ENCODE assay signal across 31 cellular contexts in genomic region chr20:25600632-25601031, GRCh38. TPM values are rescaled to one million over a fixed set of nuclear protein-coding genes. Genes with fewer than 3 reads are reported as not detected.
A peak's percentile ranks its signal among the peaks of the same experiment; 100 is the strongest.
DNase-seq lines count a peak whose midpoint lies in the region; ATAC-seq and TF ChIP-seq lines count a peak whose summit lies in the region.
"Had no signal": no experiment of that assay in that cellular context is flagged by ENCODE, and none has a peak within 500 bp of the region (broad histone marks: within the 10 kb centered on the region; RNA-seq: fewer than 3 reads in every experiment).

No MANE protein-coding gene starts in this region.

- peak overlapping the region; percentile 63 for H2AK9ac ChIP-seq in IMR-90 (replicated peaks; ENCODE audit: low read depth, low read length, poor library complexity)

- DNase-seq in IMR-90 (no peak), amniotic epithelial cell (ENCODE audit: low read depth) (peak; percentile 63), iris pigment epithelial cell (ENCODE audit: low read depth) (peak; percentile 40), spleen (peak; percentile 59), ecto neural progenitor cell (ENCODE audit: low spot score) (no peak)
- no peak for DNase-seq in activated CD4-positive, CD25-positive, alpha-beta regulatory T cell treated with anti-CD3 and anti-CD28 coated beads, Interleukin-2, amount 50 U/mL, for 72 hours
- DNase-seq: activated CD4-positive, alpha-beta T cell treated with anti-CD3 and anti-CD28 coated beads, Interleukin-2, amount 10 ng/mL, durations not matched to agents 24 days and 14 days; activated effector memory CD4-positive, alpha-beta T cell treated with anti-CD3 and anti-CD28 coated beads, Interleukin-2, amount 50 U/mL, for 16 hours; anterior cingulate cortex; C1 segment of cervical spinal cord; colonic mucosa; COR-L47; effector memory CD4-positive, alpha-beta T cell; head of caudate nucleus; kidney; midbrain; naive thymus-derived CD8-positive, alpha-beta T cell; NCI-H1092 treated with DMSO at 0.1 percent for 48 hours; NCI-H1930; NCI-H510A treated with DMSO at 0.1 percent for 48 hours; PC-9; SHP77 treated with DMSO at 0.1 percent for 48 hours; stimulated activated CD4-positive, alpha-beta T cell treated with anti-CD3 and anti-CD28 coated beads, Interleukin-15, amount 100 ng/mL, for 24 hours; T-helper 9 cell; trophoblast cell; WERI-Rb-1 had no signal

- no peak overlapping the region for H3K27ac Mint-ChIP-seq in activated T-helper 17 cell treated with anti-CD3 and anti-CD28 coated beads, Interleukin-2, amount 50 U/mL, for 72 hours
- H3K27ac Mint-ChIP-seq: activated CD4-positive, alpha-beta T cell treated with anti-CD3 and anti-CD28 coated beads, Interleukin-2, amount 10 ng/mL, durations not matched to agents 24 days and 14 days; activated naive CD8-positive, alpha-beta T cell; naive thymus-derived CD8-positive, alpha-beta T cell; stimulated activated effector memory CD8-positive, alpha-beta T cell treated with anti-CD3 and anti-CD28 coated beads, Interleukin-12 subunit alpha, Interleukin-12 subunit beta, amount 100 ng/mL, for 72 hours had no signal

- H4K8ac ChIP-seq in IMR-90 (ENCODE audit: low read depth in 2 of 2, low read length in 2 of 2), result no peak overlapping the region

- intact Hi-C loops in IMR-90 (cut with micrococcal nuclease) (no loop called here), spleen (cut with DNase I; ENCODE audit: low total_unique reads) (no loop called here)

- no peak overlapping the region for H2BK15ac ChIP-seq in IMR-90 (ENCODE audit: low read depth, low read length)

- H3K4ac ChIP-seq in IMR-90 (ENCODE audit: low read depth, low read length), result no peak overlapping the region

- no peak overlapping the region for H3K4me2 ChIP-seq in IMR-90 (ENCODE audit: low read depth, low read length)
- H3K4me2 ChIP-seq: PC-9 had no signal

- H4K91ac ChIP-seq in IMR-90 (ENCODE audit: insufficient read depth, low read depth, low read length), result no peak overlapping the region

- H3K56ac ChIP-seq in IMR-90 (ENCODE audit: extremely low read depth, insufficient read depth, low read length), result no peak overlapping the region

- H3K9me3 Mint-ChIP-seq in activated T-helper 17 cell treated with anti-CD3 and anti-CD28 coated beads, Interleukin-2, amount 50 U/mL, for 72 hours, result no peaks in the 10 kb centered on the region
- H3K9me3 Mint-ChIP-seq: activated CD4-positive, alpha-beta T cell treated with anti-CD3 and anti-CD28 coated beads, Interleukin-2, amount 10 ng/mL, durations not matched to agents 24 days and 14 days; stimulated activated effector memory CD8-positive, alpha-beta T cell treated with anti-CD3 and anti-CD28 coated beads, Interleukin-12 subunit alpha, Interleukin-12 subunit beta, amount 100 ng/mL, for 72 hours had no signal

- H3K9me1 ChIP-seq in IMR-90 (ENCODE audit: insufficient read depth, low read length), result 0 out of 2 replicates have a peak, but pooled peaks cover 3% of the 10 kb centered on the region

- no peak overlapping the region for H2BK120ac ChIP-seq in IMR-90 (ENCODE audit: low read depth, low read length)

- CTCF ChIA-PET in IMR-90 (lab: Yijun Ruan, JAX), result no interaction called here

- H3K18ac ChIP-seq in IMR-90 (ENCODE audit: low read depth, low read length), result no peak overlapping the region

- no peak overlapping the region for H3K4me3 Mint-ChIP-seq in activated T-helper 17 cell treated with anti-CD3 and anti-CD28 coated beads, Interleukin-2, amount 50 U/mL, for 72 hours
- H3K4me3 Mint-ChIP-seq: activated CD4-positive, alpha-beta T cell treated with anti-CD3 and anti-CD28 coated beads, Interleukin-2, amount 10 ng/mL, durations not matched to agents 24 days and 14 days; activated naive CD8-positive, alpha-beta T cell; naive thymus-derived CD8-positive, alpha-beta T cell; stimulated activated effector memory CD8-positive, alpha-beta T cell treated with anti-CD3 and anti-CD28 coated beads, Interleukin-12 subunit alpha, Interleukin-12 subunit beta, amount 100 ng/mL, for 72 hours had no signal

- H2AFZ ChIP-seq in IMR-90 (replicated peaks; ENCODE audit: low read length, poor library complexity), result no peak overlapping the region
- H2AFZ ChIP-seq: PC-9 had no signal

- POLR2A ChIA-PET in IMR-90 (lab: Charles Lee; ENCODE audit: unreplicated experiment), result no interaction called here

- no peak overlapping the region; the same call in 1 of the 2 replicates for H3K23ac ChIP-seq in IMR-90 (ENCODE audit: low read depth, low read length)

- no peak overlapping the region for H3K4me3 ChIP-seq in IMR-90 (ENCODE audit: insufficient read depth, low read depth, low read length)
- H3K4me3 ChIP-seq in spleen, result no peak overlapping the region
- H3K4me3 ChIP-seq: cardiac muscle cell, colonic mucosa, PC-9 had no signal

- no peaks in the 10 kb centered on the region for H3K36me3 ChIP-seq in IMR-90 (ENCODE audit: control insufficient read depth, insufficient read depth, low read length)
- no peaks in the 10 kb centered on the region for H3K36me3 ChIP-seq in spleen
- H3K36me3 ChIP-seq: cardiac muscle cell, colonic mucosa, WERI-Rb-1 had no signal

- dilution Hi-C loops in IMR-90 (cut with HindIII; ENCODE audit: low sequenced_read_pairs, unreplicated experiment), result no loop called here

- H2BK5ac ChIP-seq in IMR-90 (ENCODE audit: low read depth, low read length, poor library complexity, severe bottlenecking), result no peak overlapping the region

- no peaks in the 10 kb centered on the region for H4K20me1 ChIP-seq in IMR-90 (ENCODE audit: insufficient read depth, low read length)

- no peaks in the 10 kb centered on the region for H3K79me1 ChIP-seq in IMR-90 (ENCODE audit: low read depth in 1 of 2, low read length in 2 of 2)

- H3K27me3 Mint-ChIP-seq in activated T-helper 17 cell treated with anti-CD3 and anti-CD28 coated beads, Interleukin-2, amount 50 U/mL, for 72 hours, result peaks cover 9% of the 10 kb centered on the region
- H3K27me3 Mint-ChIP-seq: activated naive CD8-positive, alpha-beta T cell had no signal

- no peak overlapping the region for H2BK20ac ChIP-seq in IMR-90 (ENCODE audit: low read depth, low read length)

- H2AK5ac ChIP-seq in IMR-90 (ENCODE audit: low read depth, low read length), result 0 out of 2 replicates have a peak overlapping the region, but pooled peaks have one; percentile 2

- TF ChIP-seq RAD21 in IMR-90 (IDR thresholded peaks at IDR 0.05; ENCODE audit: low read length), result no peak

- peak; percentile 53 for ATAC-seq in IMR-90 (ENCODE audit: low read depth)
- no peak for ATAC-seq in activated T-helper 17 cell treated with anti-CD3 and anti-CD28 coated beads, Interleukin-2, amount 50 U/mL, for 72 hours (replicated peaks)
- ATAC-seq: naive thymus-derived CD8-positive, alpha-beta T cell; stimulated activated effector memory CD8-positive, alpha-beta T cell treated with anti-CD3 and anti-CD28 coated beads, Interleukin-12 subunit alpha, Interleukin-12 subunit beta, amount 100 ng/mL, for 72 hours had no signal

- H3K9me3 ChIP-seq in IMR-90 (ENCODE audit: control insufficient read depth, insufficient read depth, low read length) (no peaks in the 10 kb centered on the region), spleen (no peaks in the 10 kb centered on the region)
- H3K9me3 ChIP-seq: colonic mucosa had no signal

- H3K4me1 ChIP-seq in IMR-90 (ENCODE audit: control insufficient read depth, insufficient read depth, low read length) (peaks cover 4% of the 10 kb centered on the region; the same call in 1 of the 2 replicates), spleen (no peaks in the 10 kb centered on the region)
- H3K4me1 ChIP-seq: colonic mucosa had no signal

- no TSS peak for BruUV-seq in IMR-90 (replicated peaks; lab: Mats Ljungman, UMichigan)

- H3K27me3 ChIP-seq in IMR-90 (ENCODE audit: control insufficient read depth, insufficient read depth, low read length), result no peaks in the 10 kb centered on the region
- no peaks in the 10 kb centered on the region for H3K27me3 ChIP-seq in spleen (replicated peaks in 1 of 7)
- H3K27me3 ChIP-seq: cardiac muscle cell, colonic mucosa had no signal

- no peak overlapping the region for H4K5ac ChIP-seq in IMR-90 (ENCODE audit: low read depth, low read length)

- peaks cover 7% of the 10 kb centered on the region for H3K4me1 Mint-ChIP-seq in activated T-helper 17 cell treated with anti-CD3 and anti-CD28 coated beads, Interleukin-2, amount 50 U/mL, for 72 hours
- H3K4me1 Mint-ChIP-seq: stimulated activated effector memory CD8-positive, alpha-beta T cell treated with anti-CD3 and anti-CD28 coated beads, Interleukin-12 subunit alpha, Interleukin-12 subunit beta, amount 100 ng/mL, for 72 hours had no signal

- H3K9ac ChIP-seq in IMR-90 (ENCODE audit: low read depth, low read length), result no peak overlapping the region

- in situ Hi-C loops in IMR-90 (cut with MboI; ENCODE audit: low sequenced_read_pairs), result no loop called here

- TF ChIP-seq CTCF in IMR-90 (conservative IDR thresholded peaks at IDR 0.05; ENCODE audit: low read depth, low read length), result no peak
- TF ChIP-seq CTCF in spleen (IDR thresholded peaks at IDR 0.05 in 8 of 11, conservative IDR thresholded peaks at IDR 0.05 in 3 of 11), result no peak

- H3K14ac ChIP-seq in IMR-90 (replicated peaks; ENCODE audit: low read depth, low read length), result no peak overlapping the region

- TF ChIP-seq POLR2A in IMR-90 (IDR thresholded peaks at IDR 0.05; ENCODE audit: low read depth, low read length) (no peak), spleen (IDR thresholded peaks at IDR 0.05) (no peak)

- no peak overlapping the region for H3K27ac ChIP-seq in IMR-90 (ENCODE audit: insufficient read depth, low read length)
- no peak overlapping the region for H3K27ac ChIP-seq in spleen
- H3K27ac ChIP-seq: cardiac muscle cell, colonic mucosa, epithelial cell of prostate, PC-9, WERI-Rb-1 had no signal

- WGBS in IMR-90 (ENCODE audit: extremely low coverage in 2 of 2, insufficient read length in 1 of 2), 2 experiments, result 44% methylated on average over 7 of the region's 10 CpGs; no CpG with 5 or more reads in 1 of the 2 experiments
- 67 to 84% (median 79%) methylated on average over 6 to 10 of the region's 10 CpGs for WGBS in spleen, 5 donors

- H3K36me3 Mint-ChIP-seq in activated T-helper 17 cell treated with anti-CD3 and anti-CD28 coated beads, Interleukin-2, amount 50 U/mL, for 72 hours (ENCODE audit: low read depth), result no peaks in the 10 kb centered on the region
- H3K36me3 Mint-ChIP-seq: activated naive CD8-positive, alpha-beta T cell; naive thymus-derived CD8-positive, alpha-beta T cell; stimulated activated effector memory CD8-positive, alpha-beta T cell treated with anti-CD3 and anti-CD28 coated beads, Interleukin-12 subunit alpha, Interleukin-12 subunit beta, amount 100 ng/mL, for 72 hours had no signal

RNA-seq across cellular contexts. Expression of gene NINL, which starts 15.3 kb away (rescaled TPM):
- total RNA-seq in IMR-90 (2012; rRNA removed) (3.0 and 3.6 TPM in 2 replicates), spleen (10 to 100 TPM in 3 of 7 donors, 1 to 10 TPM in 4; 6.7 to 16.1 (median 9.4) TPM)
- polyA plus RNA-seq in IMR-90 (2012; rRNA removed) (10.4 and 11.2 TPM in 2 replicates), spleen (1 to 10 TPM; 3.1 to 7.1 (median 3.2) TPM)
- 4.6 and 6.5 TPM in 2 replicates for polyA plus RNA-seq in IMR-90 (2012; cell fraction: cytosol; rRNA removed)
- polyA plus RNA-seq in IMR-90 (2012; cell fraction: nucleus; rRNA removed; ENCODE audit: low replicate concordance), result 41.6 and 58.2 TPM in 2 replicates
- 1 to 10 TPM; 1.7 to 4.6 TPM for total RNA-seq in activated T-helper 17 cell treated with anti-CD3 and anti-CD28 coated beads, Interleukin-2, amount 50 U/mL, for 72 hours

RNA-seq across cellular contexts. Expression of gene NANP, which starts 23.2 kb away (rescaled TPM):
- total RNA-seq in IMR-90 (2012; rRNA removed) (7.2 and 10.0 TPM in 2 replicates), spleen (1 to 10 TPM; 2.9 to 6.1 (median 3.4) TPM)
- polyA plus RNA-seq in IMR-90 (2012; rRNA removed) (4.0 and 4.9 TPM in 2 replicates), spleen (1 to 10 TPM; 1.2 to 2.1 (median 1.6) TPM)
- polyA plus RNA-seq in IMR-90 (2012; cell fraction: cytosol; rRNA removed), result 1.0 and 1.7 TPM in 2 replicates
- 0.32 and 1.8 TPM in 2 replicates for polyA plus RNA-seq in IMR-90 (2012; cell fraction: nucleus; rRNA removed; ENCODE audit: low replicate concordance)
- total RNA-seq in activated T-helper 17 cell treated with anti-CD3 and anti-CD28 coated beads, Interleukin-2, amount 50 U/mL, for 72 hours, result 1 to 10 TPM; 7.1 to 9.4 TPM

Comparison
In these comparisons a context has a peak if more than half of its experiments do, and no peak if none do; other contexts are left out.
1. DNase-seq: peak in amniotic epithelial cell (single experiment), iris pigment epithelial cell (single experiment) and spleen (single experiment); none in IMR-90 (single experiment), ecto neural progenitor cell (single experiment) and activated CD4-positive, CD25-positive, alpha-beta regulatory T cell treated with anti-CD3 and anti-CD28 coated beads, Interleukin-2, amount 50 U/mL, for 72 hours (single experiment).